In the genomic region with DNA sequence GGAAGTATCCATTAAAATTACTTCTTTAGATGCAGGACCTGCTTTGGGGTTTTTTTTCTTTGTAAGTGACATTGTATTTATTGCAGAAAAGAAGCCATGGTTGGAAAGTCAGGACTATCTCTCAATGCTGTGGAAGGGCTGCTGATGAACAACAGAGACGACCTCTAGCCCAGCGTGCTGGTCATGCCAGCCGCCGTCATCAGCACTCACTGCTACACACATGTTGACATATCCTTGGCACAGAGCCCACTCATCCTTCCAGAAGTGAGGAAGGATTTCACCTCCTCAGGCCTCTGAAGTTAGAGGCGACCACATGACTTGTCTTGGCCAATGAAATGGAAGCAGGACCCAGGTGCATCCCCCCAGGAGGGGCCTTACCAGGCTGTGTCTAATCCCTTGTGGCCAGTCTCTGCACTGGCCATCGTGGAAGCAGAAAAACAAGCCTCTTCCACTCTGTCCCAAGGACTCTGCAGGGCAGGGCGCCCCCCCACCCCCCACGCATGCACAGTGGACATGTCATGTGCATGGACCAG, we compare ENCODE assay signal across 23 cellular contexts.
"Had no signal": no experiment of that assay in that cellular context is flagged by ENCODE, and none has a peak within 500 bp of the region (broad histone marks: within the 10 kb centered on the region; RNA-seq: fewer than 3 reads in every experiment).

No MANE protein-coding gene starts in this region.

- DNase-seq: activated CD4-positive, alpha-beta T cell treated with anti-CD3 and anti-CD28 coated beads for 36 hours; activated CD4-positive, CD25-positive, alpha-beta regulatory T cell; activated CD8-positive, alpha-beta memory T cell treated with anti-CD3 and anti-CD28 coated beads, Interleukin-2, amount 10 ng/mL, durations not matched to agents 7 days and 5 days; activated CD8-positive, alpha-beta T cell treated with anti-CD3 and anti-CD28 coated beads, Interleukin-2, amount 10 ng/mL, durations not matched to agents 7 days and 5 days; activated naive CD8-positive, alpha-beta T cell treated with anti-CD3 and anti-CD28 coated beads, Interleukin-2, amount 50 U/mL, for 24 hours; activated T-cell treated with anti-CD3 and anti-CD28 coated beads, Interleukin-2, amount 50 U/mL, for 48 hours; dermis blood vessel endothelial cell; effector CD4-positive, alpha-beta T cell; foreskin melanocyte; mammary epithelial cell; pancreas; retina; sigmoid colon; small intestine; stimulated activated CD4-positive, alpha-beta T cell treated with anti-CD3 and anti-CD28 coated beads, Interleukin-4, amount 100 ng/mL, for 24 hours; T-helper 2 cell had no signal

- H3K27me3 ChIP-seq: pancreas, upper lobe of left lung, vagina had no signal

- H3K9me3 ChIP-seq: breast epithelium, esophagus muscularis mucosa, pancreas, prostate gland, sigmoid colon, thoracic aorta, upper lobe of left lung, vagina had no signal

- H3K4me1 ChIP-seq: breast epithelium, esophagus muscularis mucosa, pancreas, prostate gland, sigmoid colon, upper lobe of left lung, vagina had no signal

- H3K27ac ChIP-seq: breast epithelium, esophagus muscularis mucosa, pancreas, prostate gland, sigmoid colon, thoracic aorta, upper lobe of left lung, vagina had no signal

- H3K4me3 ChIP-seq: breast epithelium, esophagus muscularis mucosa, pancreas, prostate gland, sigmoid colon, thoracic aorta, upper lobe of left lung, vagina had no signal

- ATAC-seq: activated CD4-positive, alpha-beta T cell treated with anti-CD3 and anti-CD28 coated beads for 36 hours; activated CD8-positive, alpha-beta memory T cell treated with anti-CD3 and anti-CD28 coated beads, Interleukin-2, amount 10 ng/mL, durations not matched to agents 7 days and 5 days; activated CD8-positive, alpha-beta T cell treated with anti-CD3 and anti-CD28 coated beads, Interleukin-2, amount 10 ng/mL, durations not matched to agents 7 days and 5 days; activated naive CD8-positive, alpha-beta T cell treated with anti-CD3 and anti-CD28 coated beads, Interleukin-2, amount 50 U/mL, for 24 hours; pancreas; stimulated activated effector memory CD8-positive, alpha-beta T cell treated with anti-CD3 and anti-CD28 coated beads, Interleukin-12 subunit alpha, Interleukin-12 subunit beta, amount 100 ng/mL, for 72 hours had no signal

- H3K36me3 ChIP-seq: breast epithelium, esophagus muscularis mucosa, pancreas, prostate gland, sigmoid colon, thoracic aorta, upper lobe of left lung, vagina had no signal
